ENCODE assay signal across 1 cellular context in the genomic region with DNA sequence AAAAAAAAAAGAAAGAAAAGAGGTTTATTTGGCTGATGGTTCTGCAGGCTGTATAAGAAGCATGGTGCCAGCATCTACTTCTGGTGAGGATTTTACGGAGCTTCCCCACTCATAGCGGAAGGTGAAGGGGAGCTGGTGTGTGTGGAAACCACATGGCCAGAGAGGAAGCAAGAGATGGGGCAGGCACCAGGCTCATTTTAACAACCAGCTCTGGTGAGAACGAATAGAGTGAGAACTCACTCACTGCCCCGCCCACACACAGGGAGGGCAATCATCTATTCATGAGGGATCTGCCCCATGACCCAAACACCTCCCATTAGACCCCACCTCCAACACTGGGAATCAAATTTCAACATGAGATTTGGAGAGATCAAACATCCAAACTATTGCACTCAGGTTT.
TF ChIP-seq lines count a peak whose summit lies in the region.

No MANE protein-coding gene starts in this region.

TF ChIP-seq in GM23338, 12 proteins besides CTCF, POLR2A, EP300 and RAD21:
- TF ChIP-seq, protein P1, sequence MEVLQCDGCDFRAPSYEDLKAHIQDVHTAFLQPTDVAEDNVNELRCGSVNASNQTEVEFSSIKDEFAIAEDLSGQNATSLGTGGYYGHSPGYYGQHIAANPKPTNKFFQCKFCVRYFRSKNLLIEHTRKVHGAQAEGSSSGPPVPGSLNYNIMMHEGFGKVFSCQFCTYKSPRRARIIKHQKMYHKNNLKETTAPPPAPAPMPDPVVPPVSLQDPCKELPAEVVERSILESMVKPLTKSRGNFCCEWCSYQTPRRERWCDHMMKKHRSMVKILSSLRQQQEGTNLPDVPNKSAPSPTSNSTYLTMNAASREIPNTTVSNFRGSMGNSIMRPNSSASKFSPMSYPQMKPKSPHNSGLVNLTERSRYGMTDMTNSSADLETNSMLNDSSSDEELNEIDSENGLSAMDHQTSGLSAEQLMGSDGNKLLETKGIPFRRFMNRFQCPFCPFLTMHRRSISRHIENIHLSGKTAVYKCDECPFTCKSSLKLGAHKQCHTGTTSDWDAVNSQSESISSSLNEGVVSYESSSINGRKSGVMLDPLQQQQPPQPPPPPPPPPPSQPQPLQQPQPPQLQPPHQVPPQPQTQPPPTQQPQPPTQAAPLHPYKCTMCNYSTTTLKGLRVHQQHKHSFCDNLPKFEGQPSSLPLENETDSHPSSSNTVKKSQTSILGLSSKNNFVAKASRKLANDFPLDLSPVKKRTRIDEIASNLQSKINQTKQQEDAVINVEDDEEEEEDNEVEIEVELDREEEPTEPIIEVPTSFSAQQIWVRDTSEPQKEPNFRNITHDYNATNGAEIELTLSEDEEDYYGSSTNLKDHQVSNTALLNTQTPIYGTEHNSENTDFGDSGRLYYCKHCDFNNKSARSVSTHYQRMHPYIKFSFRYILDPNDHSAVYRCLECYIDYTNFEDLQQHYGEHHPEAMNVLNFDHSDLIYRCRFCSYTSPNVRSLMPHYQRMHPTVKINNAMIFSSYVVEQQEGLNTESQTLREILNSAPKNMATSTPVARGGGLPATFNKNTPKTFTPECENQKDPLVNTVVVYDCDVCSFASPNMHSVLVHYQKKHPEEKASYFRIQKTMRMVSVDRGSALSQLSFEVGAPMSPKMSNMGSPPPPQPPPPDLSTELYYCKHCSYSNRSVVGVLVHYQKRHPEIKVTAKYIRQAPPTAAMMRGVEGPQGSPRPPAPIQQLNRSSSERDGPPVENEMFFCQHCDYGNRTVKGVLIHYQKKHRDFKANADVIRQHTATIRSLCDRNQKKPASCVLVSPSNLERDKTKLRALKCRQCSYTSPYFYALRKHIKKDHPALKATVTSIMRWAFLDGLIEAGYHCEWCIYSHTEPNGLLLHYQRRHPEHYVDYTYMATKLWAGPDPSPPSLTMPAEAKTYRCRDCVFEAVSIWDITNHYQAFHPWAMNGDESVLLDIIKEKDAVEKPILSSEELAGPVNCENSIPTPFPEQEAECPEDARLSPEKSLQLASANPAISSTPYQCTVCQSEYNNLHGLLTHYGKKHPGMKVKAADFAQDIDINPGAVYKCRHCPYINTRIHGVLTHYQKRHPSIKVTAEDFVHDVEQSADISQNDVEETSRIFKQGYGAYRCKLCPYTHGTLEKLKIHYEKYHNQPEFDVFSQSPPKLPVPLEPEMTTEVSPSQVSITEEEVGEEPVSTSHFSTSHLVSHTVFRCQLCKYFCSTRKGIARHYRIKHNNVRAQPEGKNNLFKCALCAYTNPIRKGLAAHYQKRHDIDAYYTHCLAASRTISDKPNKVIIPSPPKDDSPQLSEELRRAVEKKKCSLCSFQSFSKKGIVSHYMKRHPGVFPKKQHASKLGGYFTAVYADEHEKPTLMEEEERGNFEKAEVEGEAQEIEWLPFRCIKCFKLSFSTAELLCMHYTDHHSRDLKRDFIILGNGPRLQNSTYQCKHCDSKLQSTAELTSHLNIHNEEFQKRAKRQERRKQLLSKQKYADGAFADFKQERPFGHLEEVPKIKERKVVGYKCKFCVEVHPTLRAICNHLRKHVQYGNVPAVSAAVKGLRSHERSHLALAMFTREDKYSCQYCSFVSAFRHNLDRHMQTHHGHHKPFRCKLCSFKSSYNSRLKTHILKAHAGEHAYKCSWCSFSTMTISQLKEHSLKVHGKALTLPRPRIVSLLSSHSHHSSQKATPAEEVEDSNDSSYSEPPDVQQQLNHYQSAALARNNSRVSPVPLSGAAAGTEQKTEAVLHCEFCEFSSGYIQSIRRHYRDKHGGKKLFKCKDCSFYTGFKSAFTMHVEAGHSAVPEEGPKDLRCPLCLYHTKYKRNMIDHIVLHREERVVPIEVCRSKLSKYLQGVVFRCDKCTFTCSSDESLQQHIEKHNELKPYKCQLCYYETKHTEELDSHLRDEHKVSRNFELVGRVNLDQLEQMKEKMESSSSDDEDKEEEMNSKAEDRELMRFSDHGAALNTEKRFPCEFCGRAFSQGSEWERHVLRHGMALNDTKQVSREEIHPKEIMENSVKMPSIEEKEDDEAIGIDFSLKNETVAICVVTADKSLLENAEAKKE (CRISPR knock-in tag; IDR thresholded peaks at IDR 0.05): no peak
- no peak for TF ChIP-seq EZH2 (IDR thresholded peaks at IDR 0.05; ENCODE audit: low read depth, unreplicated experiment)
- no peak for TF ChIP-seq EZH2phosphoT487 (IDR thresholded peaks at IDR 0.05; ENCODE audit: unreplicated experiment)
- no peak for TF ChIP-seq ZNF114 (CRISPR knock-in tag; IDR thresholded peaks at IDR 0.05)
TF ChIP-seq in GM23338: peak in this region for 0.
